ENCODE assay signal across 10 cellular contexts in genomic region chr1:207884276-207885029, GRCh38. TPM values are rescaled to one million over a fixed set of nuclear protein-coding genes. Genes with fewer than 3 reads are reported as not detected.
A peak's percentile ranks its signal among the peaks of the same experiment; 100 is the strongest.
DNase-seq lines count a peak whose midpoint lies in the region; ATAC-seq and TF ChIP-seq lines count a peak whose summit lies in the region.
"Had no signal": no experiment of that assay in that cellular context is flagged by ENCODE, and none has a peak within 500 bp of the region (broad histone marks: within the 10 kb centered on the region; RNA-seq: fewer than 3 reads in every experiment).

No MANE protein-coding gene starts in this region.

- H3K36me3 ChIP-seq in left ventricle myocardium inferior (peaks cover 19% of the 10 kb centered on the region), lower lobe of right lung (no peaks in the 10 kb centered on the region), upper lobe of left lung (no peaks in the 10 kb centered on the region)
- H3K36me3 ChIP-seq: adrenal gland had no signal

- no peak for TF ChIP-seq POLR2A in upper lobe of left lung (IDR thresholded peaks at IDR 0.05)

- 74 to 76% methylated on average over 9 of the region's 9 CpGs for WGBS in upper lobe of left lung, 2 donors

- CTCF ChIA-PET in activated CD8-positive, alpha-beta T cell treated with anti-CD3 and anti-CD28 coated beads, Interleukin-2, amount 10 ng/mL, durations not matched to agents 7 days and 5 days (lab: Charles Lee) = interaction anchor here (0.7 to 10.0 kb wide), 46 partner anchors 9 to 361 kb away, joined by 3 to 386 read pairs (median 6); partner anchors contain the start of gene PLXNA2

- H3K27me3 ChIP-seq in left ventricle myocardium inferior (ENCODE audit: low read depth) (no peaks in the 10 kb centered on the region), lower lobe of right lung (ENCODE audit: low read depth) (no peaks in the 10 kb centered on the region), upper lobe of left lung (no peaks in the 10 kb centered on the region)
- H3K27me3 ChIP-seq: adrenal gland had no signal

- H3K27ac ChIP-seq in left ventricle myocardium inferior (replicated peaks) (peak overlapping the region; percentile 95), lower lobe of right lung (peak overlapping the region; percentile 69), upper lobe of left lung (peak overlapping the region; percentile 41 to 88 (median 76))

- H3K4me1 Mint-ChIP-seq in activated CD8-positive, alpha-beta T cell treated with anti-CD3 and anti-CD28 coated beads, Interleukin-2, amount 10 ng/mL, durations not matched to agents 7 days and 5 days (ENCODE audit: low read depth) = peaks cover 34% of the 10 kb centered on the region

- POLR2A ChIA-PET in activated CD8-positive, alpha-beta T cell treated with anti-CD3 and anti-CD28 coated beads, Interleukin-2, amount 10 ng/mL, durations not matched to agents 7 days and 5 days (lab: Charles Lee) = interaction anchor here (0.6 to 2.3 kb wide), 5 partner anchors 12 to 79 kb away, joined by 3 to 20 read pairs (median 6); no protein-coding TSS in a partner anchor

- no peak overlapping the region for H3K4me3 ChIP-seq in left ventricle myocardium inferior
- no peak overlapping the region for H3K4me3 ChIP-seq in lower lobe of right lung
- no peak overlapping the region for H3K4me3 ChIP-seq in upper lobe of left lung

- no peaks in the 10 kb centered on the region for H3K9me3 ChIP-seq in left ventricle myocardium inferior (replicated peaks)
- no peaks in the 10 kb centered on the region for H3K9me3 ChIP-seq in lower lobe of right lung
- no peaks in the 10 kb centered on the region for H3K9me3 ChIP-seq in upper lobe of left lung
- H3K9me3 ChIP-seq: adrenal gland had no signal

- peak in 1 of 4 donors; percentile 15 for TF ChIP-seq EP300 in upper lobe of left lung (IDR thresholded peaks at IDR 0.05)

- peaks cover 2% of the 10 kb centered on the region for H3K27me3 Mint-ChIP-seq in activated CD8-positive, alpha-beta T cell treated with anti-CD3 and anti-CD28 coated beads, Interleukin-2, amount 10 ng/mL, durations not matched to agents 7 days and 5 days (ENCODE audit: low read depth)

- no peaks in the 10 kb centered on the region for H3K36me3 Mint-ChIP-seq in activated CD8-positive, alpha-beta T cell treated with anti-CD3 and anti-CD28 coated beads, Interleukin-2, amount 10 ng/mL, durations not matched to agents 7 days and 5 days (ENCODE audit: low read depth)

- no peak for DNase-seq in left ventricle myocardium inferior
- DNase-seq in Right ventricle myocardium inferior (ENCODE audit: missing footprints) = no peak
- no peak for DNase-seq in activated CD8-positive, alpha-beta T cell treated with anti-CD3 and anti-CD28 coated beads, Interleukin-2, amount 10 ng/mL, durations not matched to agents 7 days and 5 days
- no peak for DNase-seq in lower lobe of right lung
- DNase-seq in upper lobe of left lung = no peak
- DNase-seq in COLO668 (lab: John Stamatoyannopoulos, UW; ENCODE audit: unreplicated experiment) = no peak
- no peak for DNase-seq in SW 1271 (lab: John Stamatoyannopoulos, UW)

- no peak for ATAC-seq in Right ventricle myocardium inferior
- no peak for ATAC-seq in activated CD8-positive, alpha-beta T cell treated with anti-CD3 and anti-CD28 coated beads, Interleukin-2, amount 10 ng/mL, durations not matched to agents 7 days and 5 days
- peak in 1 of 2 donors; percentile 8 for ATAC-seq in lower lobe of right lung
- ATAC-seq in upper lobe of left lung (ENCODE audit: low FRiP score in 2 of 2) = no peak
- ATAC-seq in HG03159 (IDR thresholded peaks at IDR 0.05; ENCODE audit: unreplicated experiment) = no peak

- peak overlapping the region; percentile 91 for H3K27ac Mint-ChIP-seq in activated CD8-positive, alpha-beta T cell treated with anti-CD3 and anti-CD28 coated beads, Interleukin-2, amount 10 ng/mL, durations not matched to agents 7 days and 5 days

- TF ChIP-seq CTCF in left ventricle myocardium inferior (IDR thresholded peaks at IDR 0.05; ENCODE audit: borderline replicate concordance) (no peak), lower lobe of right lung (IDR thresholded peaks at IDR 0.05) (no peak), upper lobe of left lung (IDR thresholded peaks at IDR 0.05) (no peak)

- H3K4me3 Mint-ChIP-seq in activated CD8-positive, alpha-beta T cell treated with anti-CD3 and anti-CD28 coated beads, Interleukin-2, amount 10 ng/mL, durations not matched to agents 7 days and 5 days = peak overlapping the region; percentile 75
- H3K4me3 Mint-ChIP-seq: neural crest cell had no signal

- H3K9me3 Mint-ChIP-seq in activated CD8-positive, alpha-beta T cell treated with anti-CD3 and anti-CD28 coated beads, Interleukin-2, amount 10 ng/mL, durations not matched to agents 7 days and 5 days (ENCODE audit: insufficient read depth) = no peaks in the 10 kb centered on the region
- H3K9me3 Mint-ChIP-seq: neural crest cell had no signal

- intact Hi-C loops in left ventricle myocardium inferior (cut with micrococcal nuclease) (no loop called here), Right ventricle myocardium inferior (cut with DNase I) (loop anchor here (1.0 to 10.0 kb wide), 4 partner anchors 39 to 360 kb away; partner anchors contain the start of gene PLXNA2), lower lobe of right lung (cut with DNase I) (no loop called here)

- peaks cover 74% of the 10 kb centered on the region for H3K4me1 ChIP-seq in left ventricle myocardium inferior
- H3K4me1 ChIP-seq in lower lobe of right lung = peaks cover 60% of the 10 kb centered on the region
- H3K4me1 ChIP-seq in upper lobe of left lung = peaks cover 31 to 58% (median 36%) of the 10 kb centered on the region in 4 donors

RNA-seq across cellular contexts. Expression of gene CD34, which starts 26.5 kb away (rescaled TPM):
- total RNA-seq in left ventricle myocardium inferior = 69.6 TPM
- total RNA-seq in Right ventricle myocardium inferior = 84.8 TPM
- total RNA-seq in activated CD8-positive, alpha-beta T cell treated with anti-CD3 and anti-CD28 coated beads, Interleukin-2, amount 10 ng/mL, durations not matched to agents 7 days and 5 days = not detected
- 44.6 TPM for total RNA-seq in lower lobe of right lung
- total RNA-seq in upper lobe of left lung = 10 to 100 TPM in 5 of 6 donors, 1 to 10 TPM in 1; 8.8 to 78.2 (median 22.4) TPM

Comparison
In these comparisons a context has a peak if more than half of its experiments do, and no peak if none do; other contexts are left out.
1. RNA of gene CD34, which starts 26.5 kb away (total RNA-seq): 84.8 TPM in Right ventricle myocardium inferior (single experiment), 69.6 TPM in left ventricle myocardium inferior (single experiment), 44.6 TPM in lower lobe of right lung (single experiment) and 8.8 to 78.2 TPM in upper lobe of left lung; not detected in activated CD8-positive, alpha-beta T cell treated with anti-CD3 and anti-CD28 coated beads, Interleukin-2, amount 10 ng/mL, durations not matched to agents 7 days and 5 days; every median in the first group is over 4 times any median in the second.
2. Peak in every context shown above with its lines, with median percentiles within 50 percentile points of each other: H3K27ac ChIP-seq.